In genomic region chr1:22096463-22096862, GRCh38 we compare ENCODE assay signal across 1 cellular context.
A peak's percentile ranks its signal among the peaks of the same experiment; 100 is the strongest.
TF ChIP-seq lines count a peak whose summit lies in the region.

No MANE protein-coding gene starts in this region.

TF ChIP-seq in GM12878, 131 proteins besides CTCF, POLR2A, EP300 and RAD21:
- TF ChIP-seq POLR2AphosphoS5 (IDR thresholded peaks at IDR 0.05; ENCODE audit: low read length) (peak; percentile 33; the same call in 1 of the 2 replicates), BCL11A (IDR thresholded peaks at IDR 0.05; ENCODE audit: low read depth, low read length) (no peak)
